Comparison of ENCODE assay signal across 15 cellular contexts in the genomic region with DNA sequence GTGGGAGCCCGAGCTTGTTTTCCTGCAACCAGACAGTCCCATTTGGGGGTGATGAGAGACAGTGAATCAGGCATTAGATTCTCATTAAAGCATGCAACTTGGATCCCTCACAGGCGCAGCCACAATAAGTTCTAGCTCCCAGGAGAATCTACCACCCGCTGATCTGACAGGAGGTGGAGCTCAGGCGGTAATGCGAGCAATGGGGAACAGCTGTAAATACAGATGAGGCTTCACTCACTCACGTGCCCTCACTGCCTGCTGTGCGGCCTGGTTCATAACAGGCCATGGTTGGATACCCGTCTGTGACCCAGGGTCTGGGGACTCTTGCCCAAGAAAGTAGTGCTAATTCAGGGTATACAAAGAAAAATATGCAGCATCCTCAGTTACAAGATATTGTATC.
"Had no signal": no experiment of that assay in that cellular context is flagged by ENCODE, and none has a peak within 500 bp of the region (broad histone marks: within the 10 kb centered on the region; RNA-seq: fewer than 3 reads in every experiment).

No MANE protein-coding gene starts in this region.

- ATAC-seq: effector memory CD8-positive, alpha-beta T cell; left ventricle myocardium superior; right lobe of liver had no signal

- H3K36me3 Mint-ChIP-seq: activated naive CD8-positive, alpha-beta T cell treated with anti-CD3 and anti-CD28 coated beads, Interleukin-2, amount 10 ng/mL, durations not matched to agents 7 days and 5 days had no signal

- H3K4me1 Mint-ChIP-seq: activated naive CD8-positive, alpha-beta T cell treated with anti-CD3 and anti-CD28 coated beads, Interleukin-2, amount 10 ng/mL, durations not matched to agents 7 days and 5 days had no signal

- H3K36me3 ChIP-seq: breast epithelium, ovary, right lobe of liver, stomach, upper lobe of left lung had no signal

- H3K27ac ChIP-seq: breast epithelium, epithelial cell of prostate, ovary, right lobe of liver, stomach, testis, upper lobe of left lung had no signal

- H3K27me3 ChIP-seq: breast epithelium, ovary, right lobe of liver, stomach, testis, upper lobe of left lung had no signal

- H3K4me1 ChIP-seq: breast epithelium, right lobe of liver, stomach, testis, upper lobe of left lung had no signal

- H3K9me3 Mint-ChIP-seq: activated naive CD8-positive, alpha-beta T cell treated with anti-CD3 and anti-CD28 coated beads, Interleukin-2, amount 10 ng/mL, durations not matched to agents 7 days and 5 days had no signal

- H3K4me3 Mint-ChIP-seq: activated naive CD8-positive, alpha-beta T cell treated with anti-CD3 and anti-CD28 coated beads, Interleukin-2, amount 10 ng/mL, durations not matched to agents 7 days and 5 days; effector memory CD8-positive, alpha-beta T cell had no signal

- H3K4me3 ChIP-seq: breast epithelium, ovary, right lobe of liver, stomach, testis, upper lobe of left lung had no signal

- H3K27ac Mint-ChIP-seq: activated naive CD8-positive, alpha-beta T cell treated with anti-CD3 and anti-CD28 coated beads, Interleukin-2, amount 10 ng/mL, durations not matched to agents 7 days and 5 days; effector memory CD8-positive, alpha-beta T cell had no signal

- DNase-seq: activated CD4-positive, alpha-beta T cell treated with anti-CD3 and anti-CD28 coated beads, Interleukin-2, amount 50 U/mL, for 1 hour; activated CD8-positive, alpha-beta memory T cell treated with anti-CD3 and anti-CD28 coated beads for 24 hours; activated naive CD4-positive, alpha-beta T cell; activated naive CD8-positive, alpha-beta T cell treated with anti-CD3 and anti-CD28 coated beads, Interleukin-2, amount 10 ng/mL, durations not matched to agents 7 days and 5 days; dermis blood vessel endothelial cell; effector memory CD8-positive, alpha-beta T cell; left ventricle myocardium superior; ovary; right lobe of liver; stimulated activated CD4-positive, alpha-beta T cell treated with anti-CD3 and anti-CD28 coated beads, Interleukin-1b, Interleukin-23, amount 100 ng/mL, for 48 hours; stomach; testis; upper lobe of left lung had no signal

- H3K27me3 Mint-ChIP-seq: effector memory CD8-positive, alpha-beta T cell had no signal

- H3K9me3 ChIP-seq: breast epithelium, ovary, right lobe of liver, stomach, testis, upper lobe of left lung had no signal
